In the genomic region with DNA sequence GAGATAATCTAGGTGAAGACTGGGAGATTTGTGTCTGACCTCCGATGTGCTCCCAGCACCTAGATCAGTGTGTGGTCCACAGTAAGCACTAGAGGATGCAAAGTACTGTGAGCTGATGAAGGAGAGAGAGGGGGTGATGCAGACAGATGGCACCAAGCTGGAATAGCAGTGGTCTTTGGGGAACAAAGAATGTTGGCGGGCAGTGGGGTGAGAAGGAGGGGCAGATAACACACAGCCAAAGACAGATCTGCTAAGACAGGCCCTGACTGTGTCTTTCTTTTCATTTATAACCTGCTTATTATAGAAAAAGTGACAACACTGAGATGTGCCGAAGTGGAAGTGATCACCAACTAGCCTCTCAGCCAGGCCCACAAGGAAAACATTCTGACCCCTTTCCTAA, we compare ENCODE assay signal across 13 cellular contexts. TPM values are rescaled to one million over a fixed set of nuclear protein-coding genes. Genes with fewer than 3 reads are reported as not detected.
DNase-seq lines count a peak whose midpoint lies in the region; ATAC-seq, FAIRE-seq and TF ChIP-seq lines count a peak whose summit lies in the region.
"Had no signal": no experiment of that assay in that cellular context is flagged by ENCODE, and none has a peak within 500 bp of the region (broad histone marks: within the 10 kb centered on the region; RNA-seq: fewer than 3 reads in every experiment).

No MANE protein-coding gene starts in this region.

- peak overlapping the region; percentile 75 to 96 (median 90) for H3K4me2 ChIP-seq in BLaER1 treated with 17β-estradiol and CSF1 and Interleukin-3, amounts not matched to agents 10 nM and 100 nM

- intact Hi-C loops in ascending aorta (cut with DNase I): loop anchor here (5.0 kb wide), 1 partner anchor 139 kb away; no protein-coding TSS in a partner anchor
- intact Hi-C loops in kidney (cut with DNase I): no loop called here

- H3K27ac ChIP-seq in BLaER1 treated with 17β-estradiol and CSF1 and Interleukin-3, amounts not matched to agents 10 nM and 100 nM: peak overlapping the region; percentile 12 to 88 (median 84); a peak in 21 of 22 replicates
- H3K27ac ChIP-seq in ascending aorta (peak overlapping the region; percentile 99), kidney (ENCODE audit: low read depth in 2 of 2, low read length in 2 of 2) (peak overlapping the region; percentile 71 to 87), skin epidermis (peak overlapping the region in 16 of 21 experiments; percentile 14 to 88 (median 74))
- H3K27ac ChIP-seq: SJCRH30 had no signal

- no peak for TF ChIP-seq POLR2A in GM18505 (IDR thresholded peaks at IDR 0.05; ENCODE audit: borderline replicate concordance, extremely low read depth, insufficient read depth, insufficient read length)

- peak overlapping the region; percentile 38 to 80 (median 71) for H3K9ac ChIP-seq in BLaER1 treated with 17β-estradiol and CSF1 and Interleukin-3, amounts not matched to agents 10 nM and 100 nM
- peak overlapping the region in 1 of 2 donors; percentile 32 for H3K9ac ChIP-seq in kidney (ENCODE audit: low read length in 2 of 2)

- peak overlapping the region in 5 of 10 experiments; percentile 4 to 35 (median 27); a peak in 4 of 20 replicates for H3K4me3 ChIP-seq in BLaER1 treated with 17β-estradiol and CSF1 and Interleukin-3, amounts not matched to agents 10 nM and 100 nM
- H3K4me3 ChIP-seq in ascending aorta (no peak overlapping the region), kidney (ENCODE audit: low read length in 2 of 2) (no peak overlapping the region), skin epidermis (no peak overlapping the region)
- H3K4me3 ChIP-seq: SJCRH30 had no signal

- peaks cover 0 to 79% (median 17%) of the 10 kb centered on the region in 11 experiments; a peak in 16 of 22 replicates for H4K20me1 ChIP-seq in BLaER1 treated with 17β-estradiol and CSF1 and Interleukin-3, amounts not matched to agents 10 nM and 100 nM

- FAIRE-seq in kidney (lab: Jason Lieb, UNC): no peak

- H3K4me1 ChIP-seq in BLaER1 treated with 17β-estradiol and CSF1 and Interleukin-3, amounts not matched to agents 10 nM and 100 nM: peaks cover 94 to 100% (median 100%) of the 10 kb centered on the region in 10 experiments
- H3K4me1 ChIP-seq in ascending aorta (peaks cover 47 to 78% of the 10 kb centered on the region in 2 donors), kidney (ENCODE audit: control insufficient read depth in 1 of 2, insufficient read depth in 1 of 2, low read depth in 1 of 2, low read length in 2 of 2) (peaks cover 52 to 64% of the 10 kb centered on the region in 2 donors)
- H3K4me1 ChIP-seq: SJCRH30 had no signal

- no peak for ATAC-seq in GM18505 (IDR thresholded peaks at IDR 0.05; ENCODE audit: unreplicated experiment)
- no peak for ATAC-seq in HG03457 (IDR thresholded peaks at IDR 0.05; ENCODE audit: unreplicated experiment)

- H3K36me3 ChIP-seq in BLaER1 treated with 17β-estradiol and CSF1 and Interleukin-3, amounts not matched to agents 10 nM and 100 nM: peaks cover 0 to 25% (median 0%) of the 10 kb centered on the region in 11 experiments; a peak in 6 of 22 replicates
- H3K36me3 ChIP-seq in ascending aorta (no peaks in the 10 kb centered on the region), kidney (ENCODE audit: control insufficient read depth in 1 of 2, insufficient read depth in 2 of 2, low read length in 2 of 2) (no peaks in the 10 kb centered on the region)

- TF ChIP-seq CTCF in ascending aorta (IDR thresholded peaks at IDR 0.05): no peak
- no peak for TF ChIP-seq CTCF in kidney (IDR thresholded peaks at IDR 0.05; ENCODE audit: borderline replicate concordance, extremely low read depth, insufficient read depth)

- no peak for DNase-seq in ascending aorta (ENCODE audit: low spot score in 2 of 2)
- no peak for DNase-seq in kidney
- no peak for DNase-seq in NCI-H748 treated with DMSO at 0.1 percent for 48 hours (lab: John Stamatoyannopoulos, UW)
- no peak for DNase-seq in activated CD4-positive, alpha-beta T cell treated with anti-CD3 and anti-CD28 coated beads for 1 hour
- DNase-seq: activated CD8-positive, alpha-beta memory T cell treated with anti-CD3 and anti-CD28 coated beads, Interleukin-2, amount 50 U/mL, for 4 hours; AML-193; NCI-H1436 treated with DMSO at 0.1 percent for 48 hours; NCI-H774; SJCRH30 had no signal

- H3K27me3 ChIP-seq in BLaER1 treated with 17β-estradiol and CSF1 and Interleukin-3, amounts not matched to agents 10 nM and 100 nM: no peaks in the 10 kb centered on the region
- no peaks in the 10 kb centered on the region for H3K27me3 ChIP-seq in ascending aorta
- H3K27me3 ChIP-seq: SJCRH30 had no signal

- H3K9me3 ChIP-seq in BLaER1 treated with 17β-estradiol and CSF1 and Interleukin-3, amounts not matched to agents 10 nM and 100 nM (replicated peaks in 1 of 11): no peaks in the 10 kb centered on the region
- no peaks in the 10 kb centered on the region for H3K9me3 ChIP-seq in ascending aorta
- no peaks in the 10 kb centered on the region for H3K9me3 ChIP-seq in kidney (ENCODE audit: control insufficient read depth in 1 of 2, low read length in 2 of 2)
- H3K9me3 ChIP-seq: SJCRH30 had no signal

RNA-seq across cellular contexts. Expression of gene ERGIC1, which starts 37.5 kb away (rescaled TPM):
- total RNA-seq in ascending aorta: 184 TPM
- total RNA-seq in kidney: 183 TPM
- 88.0 TPM for polyA plus RNA-seq in kidney (ENCODE audit: insufficient read depth, low read depth, low replicate concordance)
